Comparison of ENCODE assay signal across 8 cellular contexts in the genomic region with DNA sequence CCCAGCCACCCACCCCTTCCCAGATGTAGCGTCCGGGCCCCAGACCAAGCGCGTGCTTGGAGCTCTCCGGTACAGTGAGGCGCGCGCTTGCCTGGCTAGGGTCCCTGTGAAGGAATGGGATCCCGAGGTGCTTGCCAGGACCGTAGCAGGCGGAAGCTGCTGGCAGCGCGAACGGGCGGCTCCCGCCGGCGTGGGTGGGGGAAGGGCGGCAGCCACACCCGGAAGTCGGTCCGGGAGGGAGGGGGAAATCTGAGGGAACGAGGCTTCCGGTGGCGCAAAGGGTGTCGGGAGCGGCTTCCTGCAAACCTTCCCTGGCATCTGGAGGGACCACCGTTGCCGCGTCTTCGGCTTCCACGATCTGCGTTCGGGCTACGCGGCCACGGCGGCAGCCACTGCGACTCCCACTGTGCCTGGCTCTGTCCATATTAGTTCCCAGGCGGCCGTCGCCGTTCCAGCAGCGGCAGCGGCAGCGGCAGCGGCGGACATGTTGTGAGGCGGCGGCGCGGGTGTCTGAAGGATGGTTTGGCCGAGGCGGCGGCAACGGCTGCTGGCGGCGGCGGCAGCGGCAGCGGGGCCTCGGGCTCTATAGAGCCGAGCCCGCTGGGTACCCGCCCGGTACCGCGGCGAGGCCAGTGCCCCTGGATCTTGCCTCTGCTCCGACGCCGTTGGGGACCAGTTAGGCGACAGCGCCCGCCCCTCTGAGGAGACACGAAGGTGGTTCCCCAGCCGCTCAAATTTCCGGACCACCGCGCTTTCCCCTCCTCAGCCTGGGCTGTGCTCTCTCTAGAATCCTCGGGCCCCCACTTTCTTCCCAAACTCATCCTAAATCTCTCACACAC. TPM values are rescaled to one million over a fixed set of nuclear protein-coding genes. Genes with fewer than 3 reads are reported as not detected.
DNase-seq lines count a peak whose midpoint lies in the region; ATAC-seq and TF ChIP-seq lines count a peak whose summit lies in the region.

A gene (plus strand): TSS at position 275 of the 839 bp plus-strand sequence. CDS start 739 bp downstream, outside the sequence.

- peak; percentile 73 for DNase-seq in A172 (ENCODE audit: low spot score)
- peak; percentile 75 for DNase-seq in NCI-H2107 treated with DMSO at 0.1 percent for 48 hours (lab: John Stamatoyannopoulos, UW; ENCODE audit: unreplicated experiment)
- DNase-seq in UCSD-AML1 (lab: John Stamatoyannopoulos, UW; ENCODE audit: unreplicated experiment): peak; percentile 95
- DNase-seq in iPS DF 4.7 (ENCODE audit: extremely low read depth, low spot score): peak; percentile 71
- DNase-seq in sigmoid colon: peak; percentile 97

- H3K27me3 Mint-ChIP-seq in brain: peaks cover 14% of the 10 kb centered on the region

- peak within 1 kb of the TSS; percentile 90 to 100 (median 97) for H3K4me3 Mint-ChIP-seq in brain

- H3K27ac ChIP-seq in sigmoid colon: peak within 1 kb of the TSS; percentile 94 to 98 (median 96)

- no peaks in the 10 kb centered on the region for H3K9me3 ChIP-seq in sigmoid colon

- H3K36me3 Mint-ChIP-seq in brain: no peaks in the 10 kb centered on the region

- no peaks in the 10 kb centered on the region for H3K27me3 ChIP-seq in sigmoid colon

- H3K9me3 Mint-ChIP-seq in brain: no peaks in the 10 kb centered on the region

- TF ChIP-seq POLR2A in GM18526 (IDR thresholded peaks at IDR 0.05; ENCODE audit: extremely low read depth, insufficient read length) (peak; percentile 92), sigmoid colon (IDR thresholded peaks at IDR 0.05) (peak; percentile 84 to 90)

- H3K27ac Mint-ChIP-seq in brain: peak within 1 kb of the TSS; percentile 98 to 99 (median 98)

- H3K36me3 ChIP-seq in sigmoid colon: no peaks in the 10 kb centered on the region

- peak in 2 of 4 donors; percentile 57 to 72 for TF ChIP-seq EP300 in sigmoid colon (IDR thresholded peaks at IDR 0.05)

- H3K4me1 Mint-ChIP-seq in brain: peaks cover 45% of the 10 kb centered on the region

- WGBS in sigmoid colon, 2 donors: 0% methylated on average over 81 of the region's 81 CpGs

- peak within 1 kb of the TSS; percentile 91 to 99 (median 96) for H3K4me3 ChIP-seq in sigmoid colon

- ATAC-seq in HG03064 (IDR thresholded peaks at IDR 0.05; ENCODE audit: low read depth, unreplicated experiment): peak; percentile 75

- intact Hi-C loops in sigmoid colon (cut with DNase I): loop anchor here (1.0 to 10.0 kb wide), 6 partner anchors 41 to 559 kb away; a partner anchor contains a TSS

- peaks cover 0 to 69% (median 32%) of the 10 kb centered on the region in 4 donors for H3K4me1 ChIP-seq in sigmoid colon

- TF ChIP-seq CTCF in brain (conservative IDR thresholded peaks at IDR 0.05): no peak
- no peak for TF ChIP-seq CTCF in sigmoid colon (IDR thresholded peaks at IDR 0.05)

RNA-seq across cellular contexts. Expression of the gene that starts here (rescaled TPM):
- 31.6 and 33.0 TPM in 2 replicates for total RNA-seq in A172 (2014; rRNA removed; shearing (Covaris generic))
- polyA plus RNA-seq in brain (ENCODE audit: insufficient read depth, low read depth, low replicate concordance) (30.5 TPM), sigmoid colon (10 to 100 TPM; 20.4 to 29.8 (median 21.6) TPM)
- total RNA-seq in sigmoid colon: 10 to 100 TPM; 19.9 to 24.2 (median 20.3) TPM

Comparison
In these comparisons a context has a peak if more than half of its experiments do, and no peak if none do; other contexts are left out.
1. Peak in every context shown above with its lines: DNase-seq, ATAC-seq, H3K4me3 ChIP-seq and H3K27ac ChIP-seq.